In genomic region chr3:23760871-23761373, GRCh38 we compare ENCODE assay signal across 10 cellular contexts. TPM values are rescaled to one million over a fixed set of nuclear protein-coding genes. Genes with fewer than 3 reads are reported as not detected.
DNase-seq lines count a peak whose midpoint lies in the region; ATAC-seq, FAIRE-seq and TF ChIP-seq lines count a peak whose summit lies in the region.
"Had no signal": no experiment of that assay in that cellular context is flagged by ENCODE, and none has a peak within 500 bp of the region (broad histone marks: within the 10 kb centered on the region; RNA-seq: fewer than 3 reads in every experiment).

No MANE protein-coding gene starts in this region.

- intact Hi-C loops in GM12878 (cut with micrococcal nuclease; ENCODE audit: unreplicated experiment): loop anchor here (2.0 to 5.0 kb wide), 6 partner anchors 50 to 600 kb away; partner anchors contain the start of genes NR1D2 and UBE2E2

- no peak for TF ChIP-seq CTCF in GM12878 (IDR thresholded peaks at IDR 0.05 in 2 of 3, conservative IDR thresholded peaks at IDR 0.05 in 1 of 3; ENCODE audit: control insufficient read depth in 2 of 3, extremely low read depth in 1 of 3, insufficient read depth in 1 of 3, low read depth in 3 of 3, low read length in 3 of 3)
- no peak for TF ChIP-seq CTCF in BE2C (IDR thresholded peaks at IDR 0.05; ENCODE audit: low read depth, low read length)

- ATAC-seq in GM18499 (IDR thresholded peaks at IDR 0.05; ENCODE audit: insufficient read depth, unreplicated experiment) (peak; percentile 37), GM21381 (IDR thresholded peaks at IDR 0.05; ENCODE audit: unreplicated experiment) (peak; percentile 41), HG03342 (IDR thresholded peaks at IDR 0.05; ENCODE audit: unreplicated experiment) (peak; percentile 21), GM12878 (peak; percentile 59)

- FAIRE-seq in GM12878 (lab: Jason Lieb, UNC): peak; percentile 70

- H3K27me3 ChIP-seq in GM12878 (replicated peaks in 1 of 2; ENCODE audit: control insufficient read depth in 2 of 2, insufficient read depth in 2 of 2, low read length in 1 of 2) (no peaks in the 10 kb centered on the region), BE2C (no peaks in the 10 kb centered on the region)
- H3K27me3 ChIP-seq: tibial artery had no signal

- SMC1A ChIA-PET in GM12878 (lab: Charles Lee; ENCODE audit: uncharacterized antibody, unreplicated experiment): interaction anchor here (0.6 to 5.3 kb wide), 38 partner anchors 9 to 838 kb away, joined by 3 to 36 read pairs (median 4); no protein-coding TSS in a partner anchor

- H3K4me3 ChIP-seq in GM12878 (no peak overlapping the region), BE2C (ENCODE audit: low read depth, low read length) (no peak overlapping the region)
- H3K4me3 ChIP-seq: skin epidermis, tibial artery had no signal

- H3K9me3 ChIP-seq in GM12878 (replicated peaks; ENCODE audit: control insufficient read depth, insufficient read depth, low read length): no peaks in the 10 kb centered on the region
- no peaks in the 10 kb centered on the region for H3K9me3 ChIP-seq in BE2C
- H3K9me3 ChIP-seq: tibial artery had no signal

- DNase-seq in GM12878 (ENCODE audit: low read depth, low spot score): peak; percentile 63
- no peak for DNase-seq in BE2C
- no peak for DNase-seq in NCI-H2171 (lab: John Stamatoyannopoulos, UW)
- no peak for DNase-seq in kidney glomerular epithelial cell (lab: John Stamatoyannopoulos, UW)
- DNase-seq in anterior cingulate cortex (lab: John Stamatoyannopoulos, UW): no peak
- DNase-seq: tibial artery had no signal

- H3K36me3 ChIP-seq in GM12878 (ENCODE audit: control insufficient read depth in 2 of 2, insufficient read depth in 2 of 2, low read length in 1 of 2): no peaks in the 10 kb centered on the region
- no peaks in the 10 kb centered on the region for H3K36me3 ChIP-seq in BE2C
- H3K36me3 ChIP-seq: tibial artery had no signal

- peak overlapping the region; percentile 10; the same call in 1 of the 2 replicates for H3K9ac ChIP-seq in GM12878 (ENCODE audit: control insufficient read depth, insufficient read depth, low read length)

- TF ChIP-seq POLR2A in GM12878 (IDR thresholded peaks at IDR 0.05; ENCODE audit: low read depth, low read length): no peak

- CTCF ChIA-PET in GM12878 (lab: Yijun Ruan, JAX): interaction anchor here (0.6 to 3.3 kb wide), 28 partner anchors 17 to 839 kb away, joined by 3 to 17 read pairs (median 4); no protein-coding TSS in a partner anchor

- H3K4me2 ChIP-seq in GM12878 (ENCODE audit: control insufficient read depth, insufficient read depth): peak overlapping the region; percentile 70

- in situ Hi-C loops in GM12878 (cut with MboI): no loop called here

- no peak for TF ChIP-seq RAD21 in GM12878 (IDR thresholded peaks at IDR 0.05; ENCODE audit: insufficient read depth, low read depth, low read length)

- no peaks in the 10 kb centered on the region for H3K79me2 ChIP-seq in GM12878 (ENCODE audit: control insufficient read depth, insufficient read depth, low read length)

- no TSS peak for BruUV-seq in GM12878 (replicated peaks; lab: Mats Ljungman, UMichigan)

- no peaks in the 10 kb centered on the region for H4K20me1 ChIP-seq in GM12878 (ENCODE audit: control insufficient read depth, insufficient read depth)

- H3K27ac ChIP-seq in GM12878 (ENCODE audit: control insufficient read depth, insufficient read depth): peak overlapping the region; percentile 39
- H3K27ac ChIP-seq: skin epidermis, tibial artery had no signal

- H2AFZ ChIP-seq in GM12878 (ENCODE audit: control insufficient read depth, low read depth, low read length): peak overlapping the region; percentile 75; the same call in 1 of the 2 replicates

- H3K4me1 ChIP-seq in GM12878 (ENCODE audit: control insufficient read depth, insufficient read depth, low read length): peaks cover 37% of the 10 kb centered on the region
- 0 out of 2 replicates have a peak, but pooled peaks cover 3% of the 10 kb centered on the region for H3K4me1 ChIP-seq in BE2C

- RAD21 ChIA-PET in GM12878 (lab: Charles Lee; ENCODE audit: unreplicated experiment): interaction anchor here (0.6 to 4.7 kb wide), 39 partner anchors 13 to 838 kb away, joined by 3 to 26 read pairs (median 4); partner anchors contain the start of genes NKIRAS1 and RPL15

- WGBS in GM12878 (ENCODE audit: insufficient coverage, insufficient replicate concordance, low lambda C conversion rate, missing lambda C conversion rate): 2% methylated on average over 7 of the region's 7 CpGs

- POLR2A ChIA-PET in GM12878 (lab: Charles Lee): interaction anchor here (0.9 to 1.5 kb wide), 4 partner anchors 33 to 102 kb away, joined by 3 to 7 read pairs (median 5); no protein-coding TSS in a partner anchor

- peak; percentile 62 to 81; a peak in 3 of 4 replicates for TF ChIP-seq EP300 in GM12878 (IDR thresholded peaks at IDR 0.05; ENCODE audit: borderline replicate concordance in 1 of 2, control insufficient read depth in 1 of 2, low read depth in 2 of 2, low read length in 2 of 2)

TF ChIP-seq in GM12878, 131 proteins besides CTCF, POLR2A, EP300 and RAD21 (continues in another document):
- TF ChIP-seq PRDM15 (CRISPR knock-in tag; IDR thresholded peaks at IDR 0.05): no peak
- peak; percentile 71; the same call in 1 of the 2 replicates for TF ChIP-seq ZBED1 (IDR thresholded peaks at IDR 0.05; ENCODE audit: borderline replicate concordance)
- TF ChIP-seq JUNB (IDR thresholded peaks at IDR 0.05): peak; percentile 74
- 0 out of 2 replicates have a peak, but pooled peaks have one; percentile 37 for TF ChIP-seq CHD1 (IDR thresholded peaks at IDR 0.05; ENCODE audit: low read depth, low read length)
- TF ChIP-seq BCL11A (IDR thresholded peaks at IDR 0.05; ENCODE audit: low read depth, low read length): peak; percentile 84
- peak; percentile 71 for TF ChIP-seq MEF2B (IDR thresholded peaks at IDR 0.05; ENCODE audit: partially characterized antibody, poor library complexity, severe bottlenecking)
- no peak for TF ChIP-seq PML (IDR thresholded peaks at IDR 0.05; ENCODE audit: low read length)
- peak; percentile 91; the same call in 1 of the 2 replicates for TF ChIP-seq MTA3 (IDR thresholded peaks at IDR 0.05; ENCODE audit: borderline replicate concordance, low read length)
- peak; percentile 89 to 91 for TF ChIP-seq IKZF2 (IDR thresholded peaks at IDR 0.05)
- TF ChIP-seq, protein P1, sequence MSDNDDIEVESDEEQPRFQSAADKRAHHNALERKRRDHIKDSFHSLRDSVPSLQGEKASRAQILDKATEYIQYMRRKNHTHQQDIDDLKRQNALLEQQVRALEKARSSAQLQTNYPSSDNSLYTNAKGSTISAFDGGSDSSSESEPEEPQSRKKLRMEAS (IDR thresholded peaks at IDR 0.05; ENCODE audit: low read depth, low read length): 0 out of 2 replicates have a peak, but pooled peaks have one; percentile 24
- peak; percentile 69; the same call in 1 of the 2 replicates for TF ChIP-seq PAX5 (IDR thresholded peaks at IDR 0.05; ENCODE audit: borderline replicate concordance, low read depth, low read length)
- peak; percentile 74; the same call in 1 of the 2 replicates for TF ChIP-seq EZH2 (IDR thresholded peaks at IDR 0.05; ENCODE audit: borderline replicate concordance, control insufficient read depth, low read depth, low read length)
- TF ChIP-seq ZNF217 (IDR thresholded peaks at IDR 0.05): peak; percentile 77; the same call in 1 of the 2 replicates
- peak; percentile 82; the same call in 1 of the 2 replicates for TF ChIP-seq GATAD2B (conservative IDR thresholded peaks at IDR 0.05; ENCODE audit: low read depth)

RNA-seq across cellular contexts. Expression of gene UBE2E1, which starts 44.8 kb away (rescaled TPM):
- 149 and 156 TPM in 2 replicates for total RNA-seq in GM12878 (2013; cell fraction: nucleolus; rRNA removed)
- total RNA-seq in GM12878 (2014; rRNA removed) (110 and 129 TPM in 2 replicates), GM12878 (2014; rRNA removed; fragmentation: Illumina TruSeq; extraction: Trizol) (230 and 236 TPM in 2 replicates), GM12878 (2021) (162 and 167 TPM in 2 replicates)
- polyA plus RNA-seq in GM12878 (2011; ENCODE audit: low read depth): 122 TPM
- polyA plus RNA-seq in GM12878 (2011; rRNA removed) (425 and 698 TPM in 2 replicates), GM12878 (2014; fragmentation: Illumina TruSeq; extraction: Trizol) (282 and 450 TPM in 2 replicates), GM12878 (2014; fragmentation: Nextera tagmentation; extraction: Ambion mirVana) (100 to 1,000 TPM; 113 to 128 TPM), GM12878 (2014; rRNA removed) (159 and 202 TPM in 2 replicates), GM12878 (2016; fragmentation: Nextera tagmentation; extraction: Ambion mirVana) (10 to 100 TPM; 18.7 to 21.8 TPM)
- polyA plus RNA-seq in GM12878 (2011; cell fraction: cytosol; rRNA removed): 160 and 172 TPM in 2 replicates
- 186 and 224 TPM in 2 replicates for polyA plus RNA-seq in GM12878 (2011; cell fraction: nucleus; rRNA removed)
- 192 and 242 TPM in 2 replicates for polyA plus RNA-seq in GM12878 (2012)
- polyA minus RNA-seq in GM12878 (2011; rRNA and poly(A)+ RNA removed): 126 and 154 TPM in 2 replicates
- 57.1 and 82.3 TPM in 2 replicates for polyA minus RNA-seq in GM12878 (2011; cell fraction: cytosol; rRNA and poly(A)+ RNA removed)
- 84.7 and 98.8 TPM in 2 replicates for polyA minus RNA-seq in GM12878 (2011; cell fraction: nucleus; rRNA and poly(A)+ RNA removed)
- 52.3 TPM for polyA plus RNA-seq in BE2C (2012; ENCODE audit: insufficient read depth, insufficient read length, low read depth)
